32 cellular contexts compared by ENCODE assay signal in genomic region chr1:65538013-65538578, GRCh38.
DNase-seq lines count a peak whose midpoint lies in the region; FAIRE-seq and TF ChIP-seq lines count a peak whose summit lies in the region.
"Had no signal": no experiment of that assay in that cellular context is flagged by ENCODE, and none has a peak within 500 bp of the region (broad histone marks: within the 10 kb centered on the region; RNA-seq: fewer than 3 reads in every experiment).

No MANE protein-coding gene starts in this region.

- H4K20me1 ChIP-seq in H9 (ENCODE audit: control insufficient read depth, insufficient read depth, insufficient read length): no peaks in the 10 kb centered on the region

- in situ Hi-C loops in KBM-7 (cut with MboI; ENCODE audit: low pct_unique_long_range_greater_than_20kb, low sequenced_read_pairs) (no loop called here), ACHN (cut with HindIII; ENCODE audit: low pct_ligation_motif_present, low pct_unique_long_range_greater_than_20kb, low sequenced_read_pairs) (no loop called here)

- H3K27ac ChIP-seq in H9 (ENCODE audit: insufficient read length, low read depth, low read length): no peak overlapping the region
- H3K27ac ChIP-seq: colonic mucosa, prostate gland, right lobe of liver, thyroid gland, VCaP had no signal

- H3K56ac ChIP-seq in H9 (ENCODE audit: insufficient read length, low read depth, low read length): no peak overlapping the region

- no peak overlapping the region for H2BK120ac ChIP-seq in H9 (ENCODE audit: low read depth, low read length, poor library complexity, severe bottlenecking)

- H2BK12ac ChIP-seq in H9 (ENCODE audit: insufficient read length, low read depth, low read length): no peak overlapping the region

- H3K18ac ChIP-seq in H9 (ENCODE audit: insufficient read length, low read depth, low read length): no peak overlapping the region

- H3K4me1 ChIP-seq in H9 (ENCODE audit: insufficient read depth, low read length): no peaks in the 10 kb centered on the region
- H3K4me1 ChIP-seq: colonic mucosa, prostate gland had no signal

- no peak overlapping the region for H3K14ac ChIP-seq in H9 (ENCODE audit: insufficient read depth, low read length)

- no peak overlapping the region for H2BK15ac ChIP-seq in H9 (ENCODE audit: low read depth, low read length)

- H4K91ac ChIP-seq in H9 (ENCODE audit: insufficient read length, low read depth, low read length): no peak overlapping the region

- FAIRE-seq in endometrium (lab: Jason Lieb, UNC): peak; percentile 35
- FAIRE-seq: GM12878, HepG2 had no signal

- CTCF ChIA-PET in HEK293T (lab: Yijun Ruan, JAX): interaction anchor here (0.6 kb wide), 1 partner anchor 795 kb away, joined by 3 read pairs; no protein-coding TSS in a partner anchor

- no CpG with 5 or more reads among the region's 4 CpGs for WGBS in H9 (ENCODE audit: extremely low coverage, insufficient read length, low lambda C conversion rate)

- H3K4me3 Mint-ChIP-seq in H9: no peak overlapping the region
- H3K4me3 Mint-ChIP-seq: effector memory CD8-positive, alpha-beta T cell; T-helper 1 cell treated with Interleukin-12 subunit alpha and Interleukin-12 subunit beta and Interleukin-4 antibody, amounts not matched to agents 30 μg/mL and 1 μg/mL, for 36 hours had no signal

- POLR2A ChIA-PET in HEK293T (lab: Yijun Ruan, JAX): no interaction called here

- no peak overlapping the region for H3K23ac ChIP-seq in H9 (ENCODE audit: insufficient read length, low read depth, low read length)

- no peak overlapping the region for H3K27ac Mint-ChIP-seq in H9
- H3K27ac Mint-ChIP-seq: effector memory CD8-positive, alpha-beta T cell; T-helper 1 cell treated with Interleukin-12 subunit alpha and Interleukin-12 subunit beta and Interleukin-4 antibody, amounts not matched to agents 30 μg/mL and 1 μg/mL, for 36 hours had no signal

- no peak overlapping the region for H3K4me2 ChIP-seq in H9 (ENCODE audit: insufficient read depth, insufficient read length, low read length)
- H3K4me2 ChIP-seq: SK-N-SH had no signal

- no peak overlapping the region for H3T11ph ChIP-seq in H9 (ENCODE audit: low read length)

- H3K27me3 ChIP-seq in H9 (ENCODE audit: insufficient read depth, low read length): no peaks in the 10 kb centered on the region
- H3K27me3 ChIP-seq: colonic mucosa, left lung, right lobe of liver, stomach, thyroid gland had no signal

- TF ChIP-seq CTCF in H9 (conservative IDR thresholded peaks at IDR 0.05): no peak

- no peak overlapping the region for H3K9ac ChIP-seq in H9 (ENCODE audit: extremely low read depth, insufficient read length, low read length)
- H3K9ac ChIP-seq: SK-N-SH had no signal

- H2BK5ac ChIP-seq in H9 (ENCODE audit: insufficient read length, low read length): no peak overlapping the region

- 0 out of 4 replicates have a peak, but pooled peaks cover 0 to 3% of the 10 kb centered on the region in 2 experiments for H3K4me1 Mint-ChIP-seq in H9

- no peak overlapping the region for H4K8ac ChIP-seq in H9 (replicated peaks; ENCODE audit: insufficient read length, low read depth, low read length)

- no peak overlapping the region for H2AK5ac ChIP-seq in H9 (ENCODE audit: insufficient read length, low read length)

- peak; percentile 51 for DNase-seq in CD1c-positive myeloid dendritic cell (ENCODE audit: extremely low spot score)
- peak; percentile 53 for DNase-seq in KBM-7
- peak; percentile 82 for DNase-seq in OCI-M1 (lab: John Stamatoyannopoulos, UW)
- DNase-seq in H9: no peak
- DNase-seq in HEK293T (ENCODE audit: extremely low spot score): no peak
- no peak for DNase-seq in GF-D8 (lab: John Stamatoyannopoulos, UW)
- no peak for DNase-seq in ACHN
- DNase-seq: activated CD4-positive, alpha-beta T cell treated with anti-CD3 and anti-CD28 coated beads for 4 hours; activated effector memory CD4-positive, alpha-beta T cell treated with Interleukin-2 at 50 U/mL for 16 hours; colonic mucosa; DMS153; effector memory CD8-positive, alpha-beta T cell; foreskin fibroblast; H7; islet precursor cell; left lung; NCI-H1105; NCI-H187 treated with DMSO at 0.1 percent for 48 hours; NCI-H2171; NCI-H82; right lobe of liver; SK-N-SH; stimulated activated CD4-positive, alpha-beta T cell treated with anti-CD3 and anti-CD28 coated beads, Interleukin-12 subunit alpha, Interleukin-12 subunit beta, amount 100 ng/mL, for 4 hours; stimulated activated CD4-positive, alpha-beta T cell treated with anti-CD3 and anti-CD28 coated beads, Interleukin-2, amount 100 ng/mL, for 48 hours; stomach; thyroid gland had no signal

- no peaks in the 10 kb centered on the region for H3K27me3 Mint-ChIP-seq in H9 (ENCODE audit: low read depth)
- H3K27me3 Mint-ChIP-seq: effector memory CD8-positive, alpha-beta T cell had no signal

- no peaks in the 10 kb centered on the region for H3K9me3 ChIP-seq in H9 (ENCODE audit: control insufficient read depth, low read depth, low read length)
- H3K9me3 ChIP-seq: colonic mucosa, prostate gland, right lobe of liver, SK-N-SH, stomach, thyroid gland had no signal

- H4K5ac ChIP-seq in H9 (ENCODE audit: insufficient read length, low read depth, low read length): no peak overlapping the region

- 0 out of 7 replicates have a peak, but pooled peaks cover 0 to 5% (median 0%) of the 10 kb centered on the region in 3 experiments for H3K36me3 Mint-ChIP-seq in H9 (ENCODE audit: insufficient read depth in 1 of 3, low read depth in 3 of 3)

- peaks cover 2 to 8% of the 10 kb centered on the region in 2 experiments; a peak in 3 of 5 replicates for H3K9me3 Mint-ChIP-seq in H9
- H3K9me3 Mint-ChIP-seq: effector memory CD8-positive, alpha-beta T cell; T-helper 1 cell treated with Interleukin-12 subunit alpha and Interleukin-12 subunit beta and Interleukin-4 antibody, amounts not matched to agents 30 μg/mL and 1 μg/mL, for 36 hours had no signal

- no peak overlapping the region for H2AFZ ChIP-seq in H9 (ENCODE audit: low read length)

- no peaks in the 10 kb centered on the region for H3K79me1 ChIP-seq in H9 (ENCODE audit: insufficient read depth, low read depth, low read length, poor library complexity, severe bottlenecking)

- no peak overlapping the region for H3K4ac ChIP-seq in H9 (ENCODE audit: low read depth, low read length)

- no peaks in the 10 kb centered on the region for H3K79me2 ChIP-seq in H9 (ENCODE audit: insufficient read depth, low read length)

- H3K23me2 ChIP-seq in H9 (ENCODE audit: insufficient read length, low read depth, low read length, poor library complexity, severe bottlenecking): no peaks in the 10 kb centered on the region

- H2BK20ac ChIP-seq in H9 (ENCODE audit: low read depth, low read length, poor library complexity, severe bottlenecking): no peak overlapping the region

TF ChIP-seq in HEK293T, 16 proteins besides CTCF, POLR2A, EP300 and RAD21:
- TF ChIP-seq FOXM1 (IDR thresholded peaks at IDR 0.05; ENCODE audit: borderline replicate concordance) (no peak), BHLHE40 (IDR thresholded peaks at IDR 0.05; ENCODE audit: borderline replicate concordance) (no peak), TARDBP (IDR thresholded peaks at IDR 0.05) (no peak), FOXA1 (IDR thresholded peaks at IDR 0.05) (no peak), ARNT (IDR thresholded peaks at IDR 0.05) (no peak), ELF4 (IDR thresholded peaks at IDR 0.05) (no peak), PKNOX1 (IDR thresholded peaks at IDR 0.05) (no peak), LEF1 (IDR thresholded peaks at IDR 0.05; ENCODE audit: borderline replicate concordance) (no peak), ZNF384 (IDR thresholded peaks at IDR 0.05) (no peak)

Comparison
In these comparisons a context has a peak if more than half of its experiments do, and no peak if none do; other contexts are left out.
1. DNase-seq: peak in CD1c-positive myeloid dendritic cell (single experiment), KBM-7 (single experiment) and OCI-M1 (single experiment); none in H9 (single experiment), HEK293T (single experiment), GF-D8 (single experiment) and ACHN (single experiment).